Comparison of ENCODE assay signal across 22 cellular contexts in genomic region chr14:88417594-88417993, GRCh38.
"Had no signal": no experiment of that assay in that cellular context is flagged by ENCODE, and none has a peak within 500 bp of the region (broad histone marks: within the 10 kb centered on the region; RNA-seq: fewer than 3 reads in every experiment).

No MANE protein-coding gene starts in this region.

- DNase-seq: activated CD4-positive, alpha-beta memory T cell treated with anti-CD3 and anti-CD28 coated beads for 36 hours; activated CD4-positive, alpha-beta T cell treated with anti-CD3 and anti-CD28 coated beads, Interleukin-2, amount 10 ng/mL, durations not matched to agents 24 days and 14 days; activated CD4-positive, CD25-positive, alpha-beta regulatory T cell treated with anti-CD3 and anti-CD28 coated beads, Interleukin-2, amount 50 U/mL, for 72 hours; activated CD8-positive, alpha-beta memory T cell treated with anti-CD3 and anti-CD28 coated beads, Interleukin-2, amount 50 U/mL, for 4 hours; activated gamma-delta T cell; activated naive CD4-positive, alpha-beta T cell treated with anti-CD3 and anti-CD28 coated beads, Interleukin-2, amount 10 ng/mL, durations not matched to agents 7 days and 5 days; activated naive CD8-positive, alpha-beta T cell treated with anti-CD3 and anti-CD28 coated beads, Interleukin-2, amount 10 ng/mL, durations not matched to agents 7 days and 5 days; activated T-cell treated with anti-CD3 and anti-CD28 coated beads, Interleukin-2, amount 50 U/mL, for 1 hour; brain microvascular endothelial cell; dorsolateral prefrontal cortex; effector memory CD4-positive, alpha-beta T cell; erythroblast; hippocampal formation; immature natural killer cell; naive B cell; nephron progenitor cell; right lobe of liver; stimulated activated CD4-positive, alpha-beta T cell treated with anti-CD3 and anti-CD28 coated beads, Interleukin-2, amount 100 ng/mL, for 48 hours; stimulated activated naive CD4-positive, alpha-beta T cell treated with Interleukin-2 at 50 U/mL for 16 hours; T1000; WERI-Rb-1 had no signal

- ATAC-seq: gastroesophageal sphincter, right lobe of liver had no signal
